Comparison of ENCODE assay signal across 1 cellular context in genomic region chr14:24135584-24135833, GRCh38.
A peak's percentile ranks its signal among the peaks of the same experiment; 100 is the strongest.
TF ChIP-seq lines count a peak whose summit lies in the region.

No MANE protein-coding gene starts in this region.

TF ChIP-seq in GM12878, 131 proteins besides CTCF, POLR2A, EP300 and RAD21:
- TF ChIP-seq MXI1 (IDR thresholded peaks at IDR 0.05; ENCODE audit: low read depth, low read length) (no peak), SMAD5 (IDR thresholded peaks at IDR 0.05; ENCODE audit: low read depth) (0 out of 2 replicates have a peak, but pooled peaks have one; percentile 0), NR2C1 (IDR thresholded peaks at IDR 0.05) (no peak), MLLT1 (IDR thresholded peaks at IDR 0.05) (0 out of 2 replicates have a peak, but pooled peaks have one; percentile 44), IKZF2 (IDR thresholded peaks at IDR 0.05) (peak; percentile 5 to 41; a peak in 1 of 4 replicates), ZNF274 (IDR thresholded peaks at IDR 0.05; ENCODE audit: insufficient read depth, insufficient read length) (no peak), RB1 (IDR thresholded peaks at IDR 0.05; ENCODE audit: borderline replicate concordance) (peak; percentile 61; the same call in 1 of the 2 replicates), NFXL1 (IDR thresholded peaks at IDR 0.05; ENCODE audit: borderline replicate concordance) (no peak), SREBF2 (IDR thresholded peaks at IDR 0.05; ENCODE audit: low read length) (no peak), SKIL (IDR thresholded peaks at IDR 0.05; ENCODE audit: low read depth, poor library complexity, severe bottlenecking) (no peak), CBFB (IDR thresholded peaks at IDR 0.05; ENCODE audit: low read depth) (no peak), ZNF687 (IDR thresholded peaks at IDR 0.05) (0 out of 2 replicates have a peak, but pooled peaks have one; percentile 17), CEBPB (IDR thresholded peaks at IDR 0.05; ENCODE audit: borderline replicate concordance in 1 of 2, low read depth in 2 of 2, low read length in 2 of 2) (no peak), ZBTB11 (CRISPR knock-in tag; IDR thresholded peaks at IDR 0.05) (no peak), RAD51 (IDR thresholded peaks at IDR 0.05) (no peak), E2F4 (IDR thresholded peaks at IDR 0.05; ENCODE audit: low read depth, low read length) (no peak), RCOR1 (conservative IDR thresholded peaks at IDR 0.05; ENCODE audit: low read depth, low read length) (no peak), ZNF207 (IDR thresholded peaks at IDR 0.05; ENCODE audit: borderline replicate concordance) (no peak)
